In the genomic region with DNA sequence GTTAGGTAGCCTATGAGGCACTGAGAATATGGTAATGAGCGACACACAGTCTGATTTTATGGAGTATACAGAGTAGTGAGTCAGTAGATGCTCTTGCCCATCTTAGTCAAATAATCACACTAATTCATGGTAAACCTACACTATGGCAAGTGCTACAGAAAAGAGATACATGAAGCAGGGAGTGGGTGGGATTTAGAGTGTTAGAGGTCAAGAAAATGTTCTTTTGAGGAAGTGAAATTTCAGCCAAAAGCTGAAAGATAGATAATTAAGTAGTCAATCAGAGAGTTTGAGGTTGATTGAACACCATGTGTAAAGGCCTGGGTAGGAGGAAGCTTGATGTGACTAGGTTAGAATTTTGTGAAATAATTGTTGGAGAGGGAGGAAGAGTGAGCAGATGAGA, we compare ENCODE assay signal across 13 cellular contexts. TPM values are rescaled to one million over a fixed set of nuclear protein-coding genes. Genes with fewer than 3 reads are reported as not detected.
DNase-seq lines count a peak whose midpoint lies in the region; ATAC-seq, FAIRE-seq and TF ChIP-seq lines count a peak whose summit lies in the region.
"Had no signal": no experiment of that assay in that cellular context is flagged by ENCODE, and none has a peak within 500 bp of the region (broad histone marks: within the 10 kb centered on the region; RNA-seq: fewer than 3 reads in every experiment).

No MANE protein-coding gene starts in this region.

- H2AK5ac ChIP-seq in trophoblast cell (ENCODE audit: low read length), result no peak overlapping the region

- H3K79me1 ChIP-seq in trophoblast cell (ENCODE audit: low read length), result no peaks in the 10 kb centered on the region

- no peak overlapping the region for H4K91ac ChIP-seq in trophoblast cell (ENCODE audit: low read depth, low read length)

- no peak overlapping the region for H3K4me3 ChIP-seq in dorsolateral prefrontal cortex
- no peak overlapping the region for H3K4me3 ChIP-seq in trophoblast cell (ENCODE audit: low read depth, low read length)
- H3K4me3 ChIP-seq in breast epithelium, result no peak overlapping the region
- H3K4me3 ChIP-seq: left lung, thoracic aorta had no signal

- no peak overlapping the region for H3K4me2 ChIP-seq in trophoblast cell (ENCODE audit: low read length)

- H3K27ac Mint-ChIP-seq in activated T-helper 2 cell treated with anti-CD3 and anti-CD28 coated beads, Interferon-gamma antibody, Interleukin-2, Interleukin-4, amounts not matched to agents 10 μg/mL and 5 μg/mL and 100 μg/mL, durations not matched to agents 14 hours and 24 hours and 36 hours, result peak overlapping the region; percentile 21

- H3K4me1 Mint-ChIP-seq in activated T-helper 2 cell treated with anti-CD3 and anti-CD28 coated beads, Interferon-gamma antibody, Interleukin-2, Interleukin-4, amounts not matched to agents 10 μg/mL and 5 μg/mL and 100 μg/mL, durations not matched to agents 14 hours and 24 hours and 36 hours (ENCODE audit: low read depth), result peaks cover 9% of the 10 kb centered on the region

- H3K27me3 Mint-ChIP-seq in activated T-helper 2 cell treated with anti-CD3 and anti-CD28 coated beads, Interferon-gamma antibody, Interleukin-2, Interleukin-4, amounts not matched to agents 10 μg/mL and 5 μg/mL and 100 μg/mL, durations not matched to agents 14 hours and 24 hours and 36 hours (ENCODE audit: low read depth), result no peaks in the 10 kb centered on the region

- ATAC-seq in GM21381 (IDR thresholded peaks at IDR 0.05; ENCODE audit: unreplicated experiment), result peak; percentile 86
- ATAC-seq in HG03135 (IDR thresholded peaks at IDR 0.05; ENCODE audit: unreplicated experiment), result peak; percentile 76
- ATAC-seq: left lung had no signal

- H3K18ac ChIP-seq in trophoblast cell (ENCODE audit: low read length), result no peak overlapping the region

- no peak overlapping the region for H4K8ac ChIP-seq in trophoblast cell (ENCODE audit: low read depth, low read length)

- H3K79me2 ChIP-seq in trophoblast cell (ENCODE audit: control insufficient read depth, insufficient read depth, low read length, poor library complexity), result no peaks in the 10 kb centered on the region

- H3K36me3 ChIP-seq in trophoblast cell (ENCODE audit: control insufficient read depth in 1 of 2, insufficient read depth in 2 of 2, low read length in 2 of 2) (peaks cover 39 to 47% of the 10 kb centered on the region in 2 experiments), breast epithelium (peaks cover 5% of the 10 kb centered on the region)

- H3K4me1 ChIP-seq in trophoblast cell (ENCODE audit: control insufficient read depth in 1 of 2, insufficient read depth in 2 of 2, low read length in 2 of 2), result peaks cover 0 to 2% of the 10 kb centered on the region in 2 experiments
- H3K4me1 ChIP-seq in breast epithelium, result no peaks in the 10 kb centered on the region
- H3K4me1 ChIP-seq: left lung had no signal

- no peak overlapping the region for H3K4me3 Mint-ChIP-seq in activated T-helper 2 cell treated with anti-CD3 and anti-CD28 coated beads, Interferon-gamma antibody, Interleukin-2, Interleukin-4, amounts not matched to agents 10 μg/mL and 5 μg/mL and 100 μg/mL, durations not matched to agents 14 hours and 24 hours and 36 hours (ENCODE audit: low read depth)

- H4K12ac ChIP-seq in trophoblast cell (ENCODE audit: low read depth, low read length), result no peak overlapping the region

- no peak overlapping the region for H2BK5ac ChIP-seq in trophoblast cell (ENCODE audit: low read depth, low read length, poor library complexity)

- H3K9me3 ChIP-seq in trophoblast cell (ENCODE audit: insufficient read depth, low read depth, low read length), result no peaks in the 10 kb centered on the region
- no peaks in the 10 kb centered on the region for H3K9me3 ChIP-seq in breast epithelium
- H3K9me3 ChIP-seq: left lung, thoracic aorta had no signal

- H3K9ac ChIP-seq in trophoblast cell (ENCODE audit: low read length), result no peak overlapping the region

- no peaks in the 10 kb centered on the region for H3K9me3 Mint-ChIP-seq in activated T-helper 2 cell treated with anti-CD3 and anti-CD28 coated beads, Interferon-gamma antibody, Interleukin-2, Interleukin-4, amounts not matched to agents 10 μg/mL and 5 μg/mL and 100 μg/mL, durations not matched to agents 14 hours and 24 hours and 36 hours

- intact Hi-C loops in activated T-helper 2 cell treated with anti-CD3 and anti-CD28 coated beads, Interferon-gamma antibody, Interleukin-2, Interleukin-4, amounts not matched to agents 10 μg/mL and 5 μg/mL and 100 μg/mL, durations not matched to agents 14 hours and 24 hours and 36 hours (cut with micrococcal nuclease), result no loop called here
- intact Hi-C loops in cardiac septum (cut with DNase I), result no loop called here
- intact Hi-C loops in dorsolateral prefrontal cortex (cut with DNase I), result no loop called here
- intact Hi-C loops in breast epithelium (cut with DNase I; ENCODE audit: low total_unique reads), result no loop called here

- TF ChIP-seq POLR2A in breast epithelium (IDR thresholded peaks at IDR 0.05), result no peak

- no peaks in the 10 kb centered on the region for H3K27me3 ChIP-seq in dorsolateral prefrontal cortex
- H3K27me3 ChIP-seq in trophoblast cell (ENCODE audit: insufficient read depth, low read length), result no peaks in the 10 kb centered on the region
- no peaks in the 10 kb centered on the region for H3K27me3 ChIP-seq in breast epithelium
- H3K27me3 ChIP-seq: left lung had no signal

- no peak for TF ChIP-seq CTCF in dorsolateral prefrontal cortex (IDR thresholded peaks at IDR 0.05 in 54 of 56, conservative IDR thresholded peaks at IDR 0.05 in 2 of 56; ENCODE audit: low read depth in 1 of 56, partially characterized antibody in 56 of 56)
- TF ChIP-seq CTCF in breast epithelium (IDR thresholded peaks at IDR 0.05), result no peak

- no peak overlapping the region for H3K14ac ChIP-seq in trophoblast cell (ENCODE audit: low read length)

- H3K4ac ChIP-seq in trophoblast cell (ENCODE audit: low read depth, low read length), result no peak overlapping the region

- no peak overlapping the region for H2BK120ac ChIP-seq in trophoblast cell (ENCODE audit: insufficient read depth, low read length, poor library complexity)

- H2BK12ac ChIP-seq in trophoblast cell (ENCODE audit: low read length), result no peak overlapping the region

- peaks cover 73% of the 10 kb centered on the region for H3K36me3 Mint-ChIP-seq in activated T-helper 2 cell treated with anti-CD3 and anti-CD28 coated beads, Interferon-gamma antibody, Interleukin-2, Interleukin-4, amounts not matched to agents 10 μg/mL and 5 μg/mL and 100 μg/mL, durations not matched to agents 14 hours and 24 hours and 36 hours (ENCODE audit: low read depth)

- no peak overlapping the region for H3K27ac ChIP-seq in dorsolateral prefrontal cortex
- no peak overlapping the region for H3K27ac ChIP-seq in trophoblast cell (ENCODE audit: low read depth, low read length)
- H3K27ac ChIP-seq in breast epithelium, result no peak overlapping the region
- H3K27ac ChIP-seq: left lung, thoracic aorta had no signal

- H2AFZ ChIP-seq in trophoblast cell (ENCODE audit: insufficient read depth, low read length, poor library complexity), result no peak overlapping the region

- peak; percentile 84 for FAIRE-seq in GM18507 (lab: Jason Lieb, UNC)
- FAIRE-seq: endometrium, small intestine had no signal

- no CpG with 5 or more reads among the region's 1 CpG for WGBS in trophoblast cell (ENCODE audit: extremely low coverage, insufficient coverage, insufficient read length)

- no peak overlapping the region for H3K23ac ChIP-seq in trophoblast cell (ENCODE audit: low read length)

- DNase-seq in GM18507 (ENCODE audit: extremely low spot score, insufficient read length, low read depth), result peak; percentile 40
- DNase-seq in activated T-helper 2 cell treated with anti-CD3 and anti-CD28 coated beads, Interferon-gamma antibody, Interleukin-2, Interleukin-4, amounts not matched to agents 10 μg/mL and 5 μg/mL and 100 μg/mL, durations not matched to agents 14 hours and 24 hours and 36 hours (ENCODE audit: low spot score), result no peak
- no peak for DNase-seq in cardiac septum (ENCODE audit: low spot score)
- DNase-seq in dorsolateral prefrontal cortex, result no peak
- no peak for DNase-seq in trophoblast cell
- DNase-seq in breast epithelium (ENCODE audit: low spot score in 2 of 2), result no peak
- DNase-seq: DND-41, small intestine had no signal

RNA-seq across cellular contexts. Expression of a gene that starts 14.7 kb away (rescaled TPM):
- total RNA-seq in activated T-helper 2 cell treated with anti-CD3 and anti-CD28 coated beads, Interferon-gamma antibody, Interleukin-2, Interleukin-4, amounts not matched to agents 10 μg/mL and 5 μg/mL and 100 μg/mL, durations not matched to agents 14 hours and 24 hours and 36 hours, result 74.5 and 79.1 TPM in 2 replicates
- total RNA-seq in cardiac septum, result 59.2 TPM
- 100 to 1,000 TPM in 47 of 120 experiments, 10 to 100 TPM in 73; 56.3 to 151 (median 97.1) TPM for total RNA-seq in dorsolateral prefrontal cortex
- 16.1 and 17.2 TPM in 2 replicates for polyA plus RNA-seq in trophoblast cell (2013)
- total RNA-seq in breast epithelium, result 100 to 1,000 TPM in 2 of 3 donors, 10 to 100 TPM in 1; 63.5 to 128 (median 103) TPM

RNA-seq across cellular contexts. Expression of a gene that starts 36.3 kb away (rescaled TPM):
- 16.9 and 18.5 TPM in 2 replicates for total RNA-seq in activated T-helper 2 cell treated with anti-CD3 and anti-CD28 coated beads, Interferon-gamma antibody, Interleukin-2, Interleukin-4, amounts not matched to agents 10 μg/mL and 5 μg/mL and 100 μg/mL, durations not matched to agents 14 hours and 24 hours and 36 hours
- total RNA-seq in cardiac septum (28.8 TPM), dorsolateral prefrontal cortex (100 to 1,000 TPM in 8 of 120 experiments, 10 to 100 TPM in 112; 38.4 to 188 (median 62.6) TPM), breast epithelium (10 to 100 TPM; 17.6 to 31.5 (median 24.9) TPM)
- polyA plus RNA-seq in trophoblast cell (2013), result 18.1 and 20.1 TPM in 2 replicates
